ENCODE assay signal across 8 cellular contexts in genomic region chr2:72862239-72862988, GRCh38. TPM values are rescaled to one million over a fixed set of nuclear protein-coding genes. Genes with fewer than 3 reads are reported as not detected.
DNase-seq lines count a peak whose midpoint lies in the region; FAIRE-seq and TF ChIP-seq lines count a peak whose summit lies in the region.

No MANE protein-coding gene starts in this region.

- H3K14ac ChIP-seq in H9 (ENCODE audit: insufficient read depth, low read length): no peak overlapping the region

- H3K9me3 ChIP-seq in H9 (ENCODE audit: control insufficient read depth, low read depth, low read length) (no peaks in the 10 kb centered on the region), neutrophil (no peaks in the 10 kb centered on the region), subcutaneous abdominal adipose tissue (ENCODE audit: control insufficient read depth in 5 of 5, low read length in 5 of 5) (no peaks in the 10 kb centered on the region)

- H3K27ac Mint-ChIP-seq in H9: peak overlapping the region in 1 of 3 experiments; percentile 50; a peak in 1 of 7 replicates

- no peak overlapping the region for H2BK120ac ChIP-seq in H9 (ENCODE audit: low read depth, low read length, poor library complexity, severe bottlenecking)

- no peak overlapping the region for H3K4ac ChIP-seq in H9 (ENCODE audit: low read depth, low read length)

- peak overlapping the region; percentile 68 to 75 for H3K4me3 Mint-ChIP-seq in H9

- H3K27me3 Mint-ChIP-seq in H9 (ENCODE audit: low read depth): peaks cover 22% of the 10 kb centered on the region

- peak; percentile 100 for TF ChIP-seq CTCF in H9 (conservative IDR thresholded peaks at IDR 0.05)
- TF ChIP-seq CTCF in neutrophil (IDR thresholded peaks at IDR 0.05): peak; percentile 71

- H3K56ac ChIP-seq in H9 (ENCODE audit: insufficient read length, low read depth, low read length): no peak overlapping the region

- H3T11ph ChIP-seq in H9 (ENCODE audit: low read length): no peak overlapping the region

- DNase-seq in H9 (peak; percentile 96), LoVo (ENCODE audit: low spot score) (peak; percentile 89), SHP77 (lab: John Stamatoyannopoulos, UW) (peak; percentile 75 to 81), activated gamma-delta T cell (lab: John Stamatoyannopoulos, UW) (peak; percentile 63), frontal cortex (ENCODE audit: low spot score in 2 of 2) (peak; percentile 51 to 82)

- H3K4me3 ChIP-seq in neutrophil (ENCODE audit: low read depth in 1 of 2, low read length in 1 of 2) (no peak overlapping the region), subcutaneous abdominal adipose tissue (ENCODE audit: low read depth in 1 of 5, low read length in 5 of 5) (peak overlapping the region in 4 of 5 donors; percentile 42 to 55 (median 53))

- H3K4me1 ChIP-seq in H9 (ENCODE audit: insufficient read depth, low read length) (no peaks in the 10 kb centered on the region), neutrophil (ENCODE audit: control insufficient read depth in 1 of 2, insufficient read depth in 1 of 2, low read depth in 1 of 2, low read length in 1 of 2) (peaks cover 4 to 6% of the 10 kb centered on the region in 2 experiments), subcutaneous abdominal adipose tissue (ENCODE audit: control insufficient read depth in 5 of 5, insufficient read depth in 5 of 5, low read length in 5 of 5) (peaks cover 3 to 12% (median 10%) of the 10 kb centered on the region in 5 donors)

- H3K27ac ChIP-seq in H9 (ENCODE audit: insufficient read length, low read depth, low read length): no peak overlapping the region
- no peak overlapping the region for H3K27ac ChIP-seq in neutrophil
- H3K27ac ChIP-seq in subcutaneous abdominal adipose tissue (ENCODE audit: low read depth, low read length): no peak overlapping the region

- peak overlapping the region; percentile 53 for H3K4me2 ChIP-seq in H9 (ENCODE audit: insufficient read depth, insufficient read length, low read length)

- H2AK5ac ChIP-seq in H9 (ENCODE audit: insufficient read length, low read length): no peak overlapping the region

- H3K27me3 ChIP-seq in H9 (ENCODE audit: insufficient read depth, low read length): no peaks in the 10 kb centered on the region; the same call in 1 of the 2 replicates
- H3K27me3 ChIP-seq in neutrophil: peaks cover 91% of the 10 kb centered on the region
- H3K27me3 ChIP-seq in subcutaneous abdominal adipose tissue (ENCODE audit: control insufficient read depth in 5 of 5, insufficient read depth in 4 of 5, low read length in 5 of 5): peaks cover 0 to 17% (median 4%) of the 10 kb centered on the region in 5 donors

- H3K9ac ChIP-seq in H9 (ENCODE audit: extremely low read depth, insufficient read length, low read length) (no peak overlapping the region), subcutaneous abdominal adipose tissue (ENCODE audit: low read length in 5 of 5) (peak overlapping the region in 1 of 5 donors; percentile 20)

- H3K79me2 ChIP-seq in H9 (ENCODE audit: insufficient read depth, low read length): no peaks in the 10 kb centered on the region

- peak; percentile 78 for FAIRE-seq in G401.6 (lab: Jason Lieb, UNC)
- FAIRE-seq in frontal cortex (lab: Jason Lieb, UNC): no peak

- no peak overlapping the region for H4K5ac ChIP-seq in H9 (ENCODE audit: insufficient read length, low read depth, low read length)

- no peak overlapping the region for H2BK20ac ChIP-seq in H9 (ENCODE audit: low read depth, low read length, poor library complexity, severe bottlenecking)

- no peak overlapping the region for H4K8ac ChIP-seq in H9 (replicated peaks; ENCODE audit: insufficient read length, low read depth, low read length)

- peak overlapping the region; percentile 43 for H3K18ac ChIP-seq in H9 (ENCODE audit: insufficient read length, low read depth, low read length)

- no peaks in the 10 kb centered on the region for H3K36me3 Mint-ChIP-seq in H9 (ENCODE audit: insufficient read depth in 1 of 3, low read depth in 3 of 3)

- no peak overlapping the region for H2BK15ac ChIP-seq in H9 (ENCODE audit: low read depth, low read length)

- H3K79me1 ChIP-seq in H9 (ENCODE audit: insufficient read depth, low read depth, low read length, poor library complexity, severe bottlenecking): no peaks in the 10 kb centered on the region

- WGBS in H9 (ENCODE audit: extremely low coverage, insufficient read length, low lambda C conversion rate): no CpG with 5 or more reads among the region's 33 CpGs

- H4K20me1 ChIP-seq in H9 (ENCODE audit: control insufficient read depth, insufficient read depth, insufficient read length): no peaks in the 10 kb centered on the region

- H2AFZ ChIP-seq in H9 (ENCODE audit: low read length): peak overlapping the region; percentile 86

- H4K91ac ChIP-seq in H9 (ENCODE audit: insufficient read length, low read depth, low read length): no peak overlapping the region

- H2BK12ac ChIP-seq in H9 (ENCODE audit: insufficient read length, low read depth, low read length): no peak overlapping the region

- H3K36me3 ChIP-seq in neutrophil (no peaks in the 10 kb centered on the region), subcutaneous abdominal adipose tissue (ENCODE audit: control insufficient read depth in 5 of 5, insufficient read depth in 5 of 5, low read length in 5 of 5) (no peaks in the 10 kb centered on the region)

- H3K9me3 Mint-ChIP-seq in H9: no peaks in the 10 kb centered on the region

- H2BK5ac ChIP-seq in H9 (ENCODE audit: insufficient read length, low read length): no peak overlapping the region

- peaks cover 8% of the 10 kb centered on the region for H3K23me2 ChIP-seq in H9 (ENCODE audit: insufficient read length, low read depth, low read length, poor library complexity, severe bottlenecking)

- H3K4me1 Mint-ChIP-seq in H9: peaks cover 9 to 14% of the 10 kb centered on the region in 2 experiments

- H3K23ac ChIP-seq in H9 (ENCODE audit: insufficient read length, low read depth, low read length): no peak overlapping the region

RNA-seq across cellular contexts. Expression of gene SPR, which starts 24.8 kb away (rescaled TPM):
- 7.3 and 7.6 TPM in 2 replicates for total RNA-seq in H9 (2021)
- 1.6 TPM for total RNA-seq in frontal cortex

RNA-seq across cellular contexts. Expression of gene EXOC6B, which starts 36.6 kb away (rescaled TPM):
- 37.9 and 40.1 TPM in 2 replicates for total RNA-seq in H9 (2021)
- 232 TPM for total RNA-seq in frontal cortex

RNA-seq across cellular contexts. Expression of gene EMX1, which starts 54.9 kb away (rescaled TPM):
- total RNA-seq in H9 (2021) (0.64 and 0.72 TPM in 2 replicates), frontal cortex (11.8 TPM)

Comparison
In these comparisons a context has a peak if more than half of its experiments do, and no peak if none do; other contexts are left out.
1. H3K4me3 ChIP-seq: peak in subcutaneous abdominal adipose tissue (4 of 5); none in neutrophil (0 of 2).
2. Peak in every context shown above with its lines, with median percentiles within 50 percentile points of each other: DNase-seq.